ENCODE assay signal across 1 cellular context in the genomic region with DNA sequence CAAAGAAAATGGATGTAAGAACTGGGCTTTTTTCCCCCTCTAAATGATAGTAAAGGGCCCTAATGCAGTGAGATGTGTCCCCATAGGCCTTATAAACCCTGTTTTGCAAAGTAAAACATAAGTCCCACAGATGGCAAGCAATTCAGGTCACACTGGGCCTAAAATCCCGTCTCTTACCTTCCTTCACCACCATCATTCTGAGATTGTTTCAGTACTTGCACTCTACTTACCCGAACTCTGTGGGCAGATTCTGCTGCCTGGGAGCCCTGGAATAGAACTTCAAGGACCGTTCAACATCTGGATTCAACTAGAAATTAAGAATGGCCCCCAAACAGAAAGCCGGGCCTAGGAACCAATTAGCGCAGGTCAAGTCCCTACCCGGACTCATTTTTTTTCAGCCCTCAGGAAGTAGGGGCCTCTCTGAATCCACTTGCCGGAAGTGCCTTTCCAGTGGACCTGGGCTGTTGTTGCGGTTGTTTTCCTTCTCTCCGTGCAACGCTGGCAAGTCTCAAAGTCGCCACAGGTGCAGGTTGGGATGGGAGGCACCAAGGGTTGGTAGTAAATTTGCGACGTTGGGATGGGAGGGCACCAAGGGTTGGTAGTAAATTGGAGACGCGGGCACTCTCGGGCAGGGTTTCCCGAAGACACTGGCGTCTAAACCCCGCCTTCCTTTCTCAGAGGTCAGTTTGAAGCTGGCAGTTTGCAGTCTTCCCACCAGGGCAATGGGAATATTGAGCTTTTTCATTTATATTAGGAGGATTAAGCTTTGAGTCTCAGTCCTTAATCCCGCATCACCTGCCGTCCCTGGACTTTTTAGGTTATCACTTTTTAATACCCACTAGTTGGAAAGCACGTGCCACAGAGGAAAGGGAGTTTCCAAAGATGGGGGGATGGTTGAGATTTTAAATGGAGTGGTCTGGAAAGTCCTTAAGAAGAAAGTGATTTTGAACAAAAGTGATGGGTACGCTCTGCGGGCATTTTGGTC.
TF ChIP-seq lines count a peak whose summit lies in the region.

A gene with protein sequence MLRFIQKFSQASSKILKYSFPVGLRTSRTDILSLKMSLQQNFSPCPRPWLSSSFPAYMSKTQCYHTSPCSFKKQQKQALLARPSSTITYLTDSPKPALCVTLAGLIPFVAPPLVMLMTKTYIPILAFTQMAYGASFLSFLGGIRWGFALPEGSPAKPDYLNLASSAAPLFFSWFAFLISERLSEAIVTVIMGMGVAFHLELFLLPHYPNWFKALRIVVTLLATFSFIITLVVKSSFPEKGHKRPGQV (plus strand): TSS at position 429 of the 985 bp plus-strand sequence. CDS start 2,888 bp downstream, outside the sequence.

TF ChIP-seq in HepG2, 621 proteins besides CTCF, POLR2A, EP300 and RAD21 (continued from another document and continues in another):
- TF ChIP-seq TRIM24 (CRISPR knock-in tag; IDR thresholded peaks at IDR 0.05): no peak
- TF ChIP-seq TAF15 (IDR thresholded peaks at IDR 0.05; ENCODE audit: low read depth, low read length, poor library complexity, severe bottlenecking): no peak
- TF ChIP-seq ZNF749 (CRISPR knock-in tag; IDR thresholded peaks at IDR 0.05; ENCODE audit: borderline replicate concordance): no peak
- TF ChIP-seq FOSL1 (CRISPR knock-in tag; IDR thresholded peaks at IDR 0.05; ENCODE audit: borderline replicate concordance): 0 out of 2 replicates have a peak, but pooled peaks have one; percentile 22
- 0 out of 2 replicates have a peak, but pooled peaks have one; percentile 47 for TF ChIP-seq KDM3A (CRISPR knock-in tag; IDR thresholded peaks at IDR 0.05; ENCODE audit: low read depth)
- TF ChIP-seq, protein P1, sequence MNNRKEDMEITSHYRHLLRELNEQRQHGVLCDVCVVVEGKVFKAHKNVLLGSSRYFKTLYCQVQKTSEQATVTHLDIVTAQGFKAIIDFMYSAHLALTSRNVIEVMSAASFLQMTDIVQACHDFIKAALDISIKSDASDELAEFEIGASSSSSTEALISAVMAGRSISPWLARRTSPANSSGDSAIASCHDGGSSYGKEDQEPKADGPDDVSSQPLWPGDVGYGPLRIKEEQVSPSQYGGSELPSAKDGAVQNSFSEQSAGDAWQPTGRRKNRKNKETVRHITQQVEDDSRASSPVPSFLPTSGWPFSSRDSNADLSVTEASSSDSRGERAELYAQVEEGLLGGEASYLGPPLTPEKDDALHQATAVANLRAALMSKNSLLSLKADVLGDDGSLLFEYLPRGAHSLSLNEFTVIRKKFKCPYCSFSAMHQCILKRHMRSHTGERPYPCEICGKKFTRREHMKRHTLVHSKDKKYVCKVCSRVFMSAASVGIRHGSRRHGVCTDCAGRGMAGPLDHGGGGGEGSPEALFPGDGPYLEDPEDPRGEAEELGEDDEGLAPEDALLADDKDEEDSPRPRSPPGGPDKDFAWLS (CRISPR knock-in tag; IDR thresholded peaks at IDR 0.05; ENCODE audit: borderline replicate concordance): no peak
- TF ChIP-seq, protein P2, sequence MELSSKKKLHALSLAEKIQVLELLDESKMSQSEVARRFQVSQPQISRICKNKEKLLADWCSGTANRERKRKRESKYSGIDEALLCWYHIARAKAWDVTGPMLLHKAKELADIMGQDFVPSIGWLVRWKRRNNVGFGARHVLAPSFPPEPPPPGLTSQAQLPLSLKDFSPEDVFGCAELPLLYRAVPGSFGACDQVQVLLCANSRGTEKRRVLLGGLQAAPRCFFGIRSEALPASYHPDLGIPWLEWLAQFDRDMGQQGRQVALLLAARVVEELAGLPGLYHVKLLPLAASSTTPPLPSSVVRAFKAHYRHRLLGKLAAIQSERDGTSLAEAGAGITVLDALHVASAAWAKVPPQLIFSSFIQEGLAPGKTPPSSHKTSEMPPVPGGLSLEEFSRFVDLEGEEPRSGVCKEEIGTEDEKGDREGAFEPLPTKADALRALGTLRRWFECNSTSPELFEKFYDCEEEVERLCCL (CRISPR knock-in tag; IDR thresholded peaks at IDR 0.05; ENCODE audit: borderline replicate concordance): no peak
- peak; percentile 69 for TF ChIP-seq RBM39 (IDR thresholded peaks at IDR 0.05; ENCODE audit: low read depth, low read length, poor library complexity, severe bottlenecking)
- peak; percentile 14; the same call in 1 of the 2 replicates for TF ChIP-seq SIX1 (CRISPR knock-in tag; IDR thresholded peaks at IDR 0.05; ENCODE audit: borderline replicate concordance)
- TF ChIP-seq, protein P3, sequence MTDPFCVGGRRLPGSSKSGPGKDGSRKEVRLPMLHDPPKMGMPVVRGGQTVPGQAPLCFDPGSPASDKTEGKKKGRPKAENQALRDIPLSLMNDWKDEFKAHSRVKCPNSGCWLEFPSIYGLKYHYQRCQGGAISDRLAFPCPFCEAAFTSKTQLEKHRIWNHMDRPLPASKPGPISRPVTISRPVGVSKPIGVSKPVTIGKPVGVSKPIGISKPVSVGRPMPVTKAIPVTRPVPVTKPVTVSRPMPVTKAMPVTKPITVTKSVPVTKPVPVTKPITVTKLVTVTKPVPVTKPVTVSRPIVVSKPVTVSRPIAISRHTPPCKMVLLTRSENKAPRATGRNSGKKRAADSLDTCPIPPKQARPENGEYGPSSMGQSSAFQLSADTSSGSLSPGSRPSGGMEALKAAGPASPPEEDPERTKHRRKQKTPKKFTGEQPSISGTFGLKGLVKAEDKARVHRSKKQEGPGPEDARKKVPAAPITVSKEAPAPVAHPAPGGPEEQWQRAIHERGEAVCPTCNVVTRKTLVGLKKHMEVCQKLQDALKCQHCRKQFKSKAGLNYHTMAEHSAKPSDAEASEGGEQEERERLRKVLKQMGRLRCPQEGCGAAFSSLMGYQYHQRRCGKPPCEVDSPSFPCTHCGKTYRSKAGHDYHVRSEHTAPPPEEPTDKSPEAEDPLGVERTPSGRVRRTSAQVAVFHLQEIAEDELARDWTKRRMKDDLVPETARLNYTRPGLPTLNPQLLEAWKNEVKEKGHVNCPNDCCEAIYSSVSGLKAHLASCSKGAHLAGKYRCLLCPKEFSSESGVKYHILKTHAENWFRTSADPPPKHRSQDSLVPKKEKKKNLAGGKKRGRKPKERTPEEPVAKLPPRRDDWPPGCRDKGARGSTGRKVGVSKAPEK (CRISPR knock-in tag; IDR thresholded peaks at IDR 0.05; ENCODE audit: borderline replicate concordance): no peak
- TF ChIP-seq ETV6 (CRISPR knock-in tag; conservative IDR thresholded peaks at IDR 0.05): no peak
- no peak for TF ChIP-seq SP2 (CRISPR knock-in tag; IDR thresholded peaks at IDR 0.05)
- no peak for TF ChIP-seq ZNF562 (CRISPR knock-in tag; IDR thresholded peaks at IDR 0.05; ENCODE audit: borderline replicate concordance)
- TF ChIP-seq EHMT2 (IDR thresholded peaks at IDR 0.05; ENCODE audit: borderline replicate concordance, low read depth, low read length): no peak
- TF ChIP-seq ZNF335 (CRISPR knock-in tag; IDR thresholded peaks at IDR 0.05): peak; percentile 88
- peak; percentile 58; the same call in 1 of the 2 replicates for TF ChIP-seq RARA (CRISPR knock-in tag; IDR thresholded peaks at IDR 0.05)
- peak; percentile 58; the same call in 1 of the 2 replicates for TF ChIP-seq CBX5 (CRISPR knock-in tag; IDR thresholded peaks at IDR 0.05; ENCODE audit: borderline replicate concordance)
- TF ChIP-seq NR2C2 (CRISPR knock-in tag; IDR thresholded peaks at IDR 0.05; ENCODE audit: borderline replicate concordance): no peak; the same call in 1 of the 2 replicates
- TF ChIP-seq, protein P4, sequence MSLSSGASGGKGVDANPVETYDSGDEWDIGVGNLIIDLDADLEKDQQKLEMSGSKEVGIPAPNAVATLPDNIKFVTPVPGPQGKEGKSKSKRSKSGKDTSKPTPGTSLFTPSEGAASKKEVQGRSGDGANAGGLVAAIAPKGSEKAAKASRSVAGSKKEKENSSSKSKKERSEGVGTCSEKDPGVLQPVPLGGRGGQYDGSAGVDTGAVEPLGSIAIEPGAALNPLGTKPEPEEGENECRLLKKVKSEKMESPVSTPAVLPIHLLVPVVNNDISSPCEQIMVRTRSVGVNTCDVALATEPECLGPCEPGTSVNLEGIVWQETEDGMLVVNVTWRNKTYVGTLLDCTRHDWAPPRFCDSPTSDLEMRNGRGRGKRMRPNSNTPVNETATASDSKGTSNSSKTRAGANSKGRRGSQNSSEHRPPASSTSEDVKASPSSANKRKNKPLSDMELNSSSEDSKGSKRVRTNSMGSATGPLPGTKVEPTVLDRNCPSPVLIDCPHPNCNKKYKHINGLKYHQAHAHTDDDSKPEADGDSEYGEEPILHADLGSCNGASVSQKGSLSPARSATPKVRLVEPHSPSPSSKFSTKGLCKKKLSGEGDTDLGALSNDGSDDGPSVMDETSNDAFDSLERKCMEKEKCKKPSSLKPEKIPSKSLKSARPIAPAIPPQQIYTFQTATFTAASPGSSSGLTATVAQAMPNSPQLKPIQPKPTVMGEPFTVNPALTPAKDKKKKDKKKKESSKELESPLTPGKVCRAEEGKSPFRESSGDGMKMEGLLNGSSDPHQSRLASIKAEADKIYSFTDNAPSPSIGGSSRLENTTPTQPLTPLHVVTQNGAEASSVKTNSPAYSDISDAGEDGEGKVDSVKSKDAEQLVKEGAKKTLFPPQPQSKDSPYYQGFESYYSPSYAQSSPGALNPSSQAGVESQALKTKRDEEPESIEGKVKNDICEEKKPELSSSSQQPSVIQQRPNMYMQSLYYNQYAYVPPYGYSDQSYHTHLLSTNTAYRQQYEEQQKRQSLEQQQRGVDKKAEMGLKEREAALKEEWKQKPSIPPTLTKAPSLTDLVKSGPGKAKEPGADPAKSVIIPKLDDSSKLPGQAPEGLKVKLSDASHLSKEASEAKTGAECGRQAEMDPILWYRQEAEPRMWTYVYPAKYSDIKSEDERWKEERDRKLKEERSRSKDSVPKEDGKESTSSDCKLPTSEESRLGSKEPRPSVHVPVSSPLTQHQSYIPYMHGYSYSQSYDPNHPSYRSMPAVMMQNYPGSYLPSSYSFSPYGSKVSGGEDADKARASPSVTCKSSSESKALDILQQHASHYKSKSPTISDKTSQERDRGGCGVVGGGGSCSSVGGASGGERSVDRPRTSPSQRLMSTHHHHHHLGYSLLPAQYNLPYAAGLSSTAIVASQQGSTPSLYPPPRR (CRISPR knock-in tag; IDR thresholded peaks at IDR 0.05; ENCODE audit: borderline replicate concordance): no peak
- TF ChIP-seq STAG1 (CRISPR knock-in tag; IDR thresholded peaks at IDR 0.05): no peak; the same call in 1 of the 2 replicates
- TF ChIP-seq KMT2A (CRISPR knock-in tag; IDR thresholded peaks at IDR 0.05): peak; percentile 73
- TF ChIP-seq ZNF329 (CRISPR knock-in tag; IDR thresholded peaks at IDR 0.05; ENCODE audit: low read depth): no peak
- TF ChIP-seq ERF (CRISPR knock-in tag; IDR thresholded peaks at IDR 0.05): peak; percentile 44; the same call in 1 of the 2 replicates
- no peak for TF ChIP-seq POLR2AphosphoS2 (IDR thresholded peaks at IDR 0.05; ENCODE audit: low read depth, low read length)
- TF ChIP-seq SMAD1 (CRISPR knock-in tag; IDR thresholded peaks at IDR 0.05; ENCODE audit: borderline replicate concordance, low read depth): no peak; the same call in 1 of the 2 replicates
- peak; percentile 78; the same call in 1 of the 2 replicates for TF ChIP-seq ZNF670 (CRISPR knock-in tag; IDR thresholded peaks at IDR 0.05; ENCODE audit: borderline replicate concordance)
- TF ChIP-seq RFXAP (CRISPR knock-in tag; IDR thresholded peaks at IDR 0.05; ENCODE audit: borderline replicate concordance): no peak; the same call in 1 of the 2 replicates
- TF ChIP-seq SNAI1 (CRISPR knock-in tag; IDR thresholded peaks at IDR 0.05; ENCODE audit: borderline replicate concordance): 0 out of 2 replicates have a peak, but pooled peaks have one; percentile 39
- 0 out of 2 replicates have a peak, but pooled peaks have one; percentile 45 for TF ChIP-seq HIVEP1 (CRISPR knock-in tag; IDR thresholded peaks at IDR 0.05)
- no peak for TF ChIP-seq ZFP62 (CRISPR knock-in tag; IDR thresholded peaks at IDR 0.05)
- no peak for TF ChIP-seq TCF7L2 (IDR thresholded peaks at IDR 0.05; ENCODE audit: low read depth, low read length)
- TF ChIP-seq, protein P5, sequence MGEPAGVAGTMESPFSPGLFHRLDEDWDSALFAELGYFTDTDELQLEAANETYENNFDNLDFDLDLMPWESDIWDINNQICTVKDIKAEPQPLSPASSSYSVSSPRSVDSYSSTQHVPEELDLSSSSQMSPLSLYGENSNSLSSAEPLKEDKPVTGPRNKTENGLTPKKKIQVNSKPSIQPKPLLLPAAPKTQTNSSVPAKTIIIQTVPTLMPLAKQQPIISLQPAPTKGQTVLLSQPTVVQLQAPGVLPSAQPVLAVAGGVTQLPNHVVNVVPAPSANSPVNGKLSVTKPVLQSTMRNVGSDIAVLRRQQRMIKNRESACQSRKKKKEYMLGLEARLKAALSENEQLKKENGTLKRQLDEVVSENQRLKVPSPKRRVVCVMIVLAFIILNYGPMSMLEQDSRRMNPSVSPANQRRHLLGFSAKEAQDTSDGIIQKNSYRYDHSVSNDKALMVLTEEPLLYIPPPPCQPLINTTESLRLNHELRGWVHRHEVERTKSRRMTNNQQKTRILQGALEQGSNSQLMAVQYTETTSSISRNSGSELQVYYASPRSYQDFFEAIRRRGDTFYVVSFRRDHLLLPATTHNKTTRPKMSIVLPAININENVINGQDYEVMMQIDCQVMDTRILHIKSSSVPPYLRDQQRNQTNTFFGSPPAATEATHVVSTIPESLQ (CRISPR knock-in tag; conservative IDR thresholded peaks at IDR 0.05): no peak; the same call in 1 of the 2 replicates
- TF ChIP-seq ZNF563 (CRISPR knock-in tag; IDR thresholded peaks at IDR 0.05): no peak; the same call in 1 of the 2 replicates
- TF ChIP-seq CREB1 (IDR thresholded peaks at IDR 0.05): no peak
- peak; percentile 85 for TF ChIP-seq CREB1 (CRISPR knock-in tag; IDR thresholded peaks at IDR 0.05)
- no peak for TF ChIP-seq FOXM1 (CRISPR knock-in tag; IDR thresholded peaks at IDR 0.05)
- TF ChIP-seq, protein P6, sequence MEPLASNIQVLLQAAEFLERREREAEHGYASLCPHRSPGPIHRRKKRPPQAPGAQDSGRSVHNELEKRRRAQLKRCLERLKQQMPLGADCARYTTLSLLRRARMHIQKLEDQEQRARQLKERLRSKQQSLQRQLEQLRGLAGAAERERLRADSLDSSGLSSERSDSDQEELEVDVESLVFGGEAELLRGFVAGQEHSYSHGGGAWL (CRISPR knock-in tag; IDR thresholded peaks at IDR 0.05): 0 out of 2 replicates have a peak, but pooled peaks have one; percentile 31
- TF ChIP-seq, protein P7, sequence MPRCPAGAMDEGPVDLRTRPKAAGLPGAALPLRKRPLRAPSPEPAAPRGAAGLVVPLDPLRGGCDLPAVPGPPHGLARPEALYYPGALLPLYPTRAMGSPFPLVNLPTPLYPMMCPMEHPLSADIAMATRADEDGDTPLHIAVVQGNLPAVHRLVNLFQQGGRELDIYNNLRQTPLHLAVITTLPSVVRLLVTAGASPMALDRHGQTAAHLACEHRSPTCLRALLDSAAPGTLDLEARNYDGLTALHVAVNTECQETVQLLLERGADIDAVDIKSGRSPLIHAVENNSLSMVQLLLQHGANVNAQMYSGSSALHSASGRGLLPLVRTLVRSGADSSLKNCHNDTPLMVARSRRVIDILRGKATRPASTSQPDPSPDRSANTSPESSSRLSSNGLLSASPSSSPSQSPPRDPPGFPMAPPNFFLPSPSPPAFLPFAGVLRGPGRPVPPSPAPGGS (CRISPR knock-in tag; IDR thresholded peaks at IDR 0.05): no peak
